In genomic region chr4:2842667-2843022, GRCh38 we compare ENCODE assay signal across 8 cellular contexts. TPM values are rescaled to one million over a fixed set of nuclear protein-coding genes. Genes with fewer than 3 reads are reported as not detected.
A peak's percentile ranks its signal among the peaks of the same experiment; 100 is the strongest.
DNase-seq lines count a peak whose midpoint lies in the region; ATAC-seq and TF ChIP-seq lines count a peak whose summit lies in the region.

No MANE protein-coding gene starts in this region.

- in situ Hi-C loops in brain microvascular endothelial cell (cut with HindIII; ENCODE audit: low pct_ligation_motif_present, low sequenced_read_pairs): no loop called here

- H2AFZ ChIP-seq in ACC112 (ENCODE audit: low read length, unreplicated experiment): peak overlapping the region; percentile 88

- H3K9me3 ChIP-seq in HUES6 (ENCODE audit: control insufficient read depth, insufficient read depth, low read depth, low read length): peaks cover 4% of the 10 kb centered on the region
- no peaks in the 10 kb centered on the region for H3K9me3 ChIP-seq in mucosa of rectum (ENCODE audit: control insufficient read depth in 2 of 2, low read length in 2 of 2)

- DNase-seq in brain microvascular endothelial cell: no peak
- DNase-seq in hepatic stellate cell (ENCODE audit: low spot score): no peak
- no peak for DNase-seq in NCI-H2171 treated with DMSO at 0.1 percent for 48 hours (lab: John Stamatoyannopoulos, UW)

- peaks cover 11% of the 10 kb centered on the region; the same call in 1 of the 2 replicates for H3K36me3 ChIP-seq in ACC112 (ENCODE audit: insufficient read depth, low read length)
- no peaks in the 10 kb centered on the region for H3K36me3 ChIP-seq in HUES6 (ENCODE audit: control insufficient read depth, insufficient read depth, low read length)
- H3K36me3 ChIP-seq in brain microvascular endothelial cell (replicated peaks): no peaks in the 10 kb centered on the region
- H3K36me3 ChIP-seq in mucosa of rectum (ENCODE audit: control insufficient read depth in 2 of 2, insufficient read depth in 2 of 2, low read length in 2 of 2): no peaks in the 10 kb centered on the region

- H3K27ac ChIP-seq in ACC112 (ENCODE audit: low read depth, low read length) (0 out of 2 replicates have a peak overlapping the region, but pooled peaks have one; percentile 32), HUES6 (ENCODE audit: low read depth, low read length) (no peak overlapping the region), brain microvascular endothelial cell (no peak overlapping the region), mucosa of rectum (ENCODE audit: low read depth in 2 of 2, low read length in 2 of 2) (peak overlapping the region; percentile 87 to 90)

- ATAC-seq in esophagus mucosa: no peak
- ATAC-seq in GM21723 (IDR thresholded peaks at IDR 0.05; ENCODE audit: unreplicated experiment): no peak

- H3K4me1 ChIP-seq in ACC112 (ENCODE audit: control insufficient read depth, insufficient read depth, low read length, unreplicated experiment) (peaks cover 19% of the 10 kb centered on the region), HUES6 (ENCODE audit: control insufficient read depth, insufficient read depth, low read length) (peaks cover 13% of the 10 kb centered on the region), mucosa of rectum (ENCODE audit: control insufficient read depth in 2 of 2, insufficient read depth in 2 of 2, low read length in 2 of 2) (peaks cover 10 to 23% of the 10 kb centered on the region in 2 donors)

- H3K9ac ChIP-seq in HUES6 (ENCODE audit: low read length) (peak overlapping the region; percentile 79), mucosa of rectum (ENCODE audit: low read depth in 1 of 2, low read length in 2 of 2) (peak overlapping the region; percentile 87 to 89)

- no peak for TF ChIP-seq CTCF in brain microvascular endothelial cell (IDR thresholded peaks at IDR 0.05; ENCODE audit: low read depth, low read length, missing control alignments)

- H3K27me3 ChIP-seq in ACC112 (ENCODE audit: insufficient read depth, low read length): no peaks in the 10 kb centered on the region
- no peaks in the 10 kb centered on the region for H3K27me3 ChIP-seq in HUES6 (ENCODE audit: control insufficient read depth, insufficient read depth, low read length)
- H3K27me3 ChIP-seq in brain microvascular endothelial cell (replicated peaks): no peaks in the 10 kb centered on the region
- no peaks in the 10 kb centered on the region for H3K27me3 ChIP-seq in mucosa of rectum (ENCODE audit: control insufficient read depth in 2 of 2, insufficient read depth in 2 of 2, low read length in 2 of 2)

- H3K4me3 ChIP-seq in ACC112 (ENCODE audit: low read depth, low read length): peak overlapping the region; percentile 97
- H3K4me3 ChIP-seq in HUES6 (ENCODE audit: low read depth, low read length): peak overlapping the region; percentile 98
- H3K4me3 ChIP-seq in brain microvascular endothelial cell (ENCODE audit: low read depth, low read length): peak overlapping the region; percentile 89
- peak overlapping the region; percentile 84 to 86 for H3K4me3 ChIP-seq in mucosa of rectum (ENCODE audit: low read length in 2 of 2)

- peaks cover 40% of the 10 kb centered on the region for H3K79me2 ChIP-seq in ACC112 (ENCODE audit: control insufficient read depth, insufficient read depth, low read length, unreplicated experiment)

RNA-seq across cellular contexts. Expression of gene ADD1, which starts 1.0 kb away (rescaled TPM):
- total RNA-seq in esophagus mucosa: 133 TPM

RNA-seq across cellular contexts. Expression of gene SH3BP2, which starts 49.8 kb away (rescaled TPM):
- total RNA-seq in esophagus mucosa: 32.6 TPM

Comparison
In these comparisons a context has a peak if more than half of its experiments do, and no peak if none do; other contexts are left out.
1. H3K27ac ChIP-seq: peak in ACC112 (single experiment) and mucosa of rectum (2 of 2); none in HUES6 (single experiment) and brain microvascular endothelial cell (single experiment).
2. Peak in every context shown above with its lines, with median percentiles within 50 percentile points of each other: H3K4me3 ChIP-seq.